Comparison of ENCODE assay signal across 17 cellular contexts in genomic region chr5:126969548-126969947, GRCh38.
DNase-seq lines count a peak whose midpoint lies in the region; ATAC-seq and TF ChIP-seq lines count a peak whose summit lies in the region.
"Had no signal": no experiment of that assay in that cellular context is flagged by ENCODE, and none has a peak within 500 bp of the region (broad histone marks: within the 10 kb centered on the region; RNA-seq: fewer than 3 reads in every experiment).

No MANE protein-coding gene starts in this region.

- no peak for TF ChIP-seq POLR2A in NB4 (IDR thresholded peaks at IDR 0.05; ENCODE audit: extremely low read depth, insufficient read length)

- DNase-seq in GF-D8 (lab: John Stamatoyannopoulos, UW), result peak; percentile 61
- peak; percentile 36 for DNase-seq in NB4 (ENCODE audit: low read depth)
- no peak for DNase-seq in left lobe of liver (ENCODE audit: low spot score)
- no peak for DNase-seq in ACHN
- no peak for DNase-seq in AG20443 (ENCODE audit: low spot score)
- DNase-seq: activated CD4-positive, alpha-beta T cell treated with anti-CD3 and anti-CD28 coated beads for 4 hours; activated T-cell treated with anti-CD3 and anti-CD28 coated beads, Interleukin-2, amount 50 U/mL, for 1 hour; DND-41; hypothalamus; NCI-H345; nephron progenitor cell; retina; stimulated activated CD4-positive, alpha-beta T cell treated with anti-CD3 and anti-CD28 coated beads, Interleukin-1b, Interleukin-23, amount 100 ng/mL, for 48 hours; transverse colon had no signal

- in situ Hi-C loops in ACHN (cut with HindIII; ENCODE audit: low pct_ligation_motif_present, low pct_unique_long_range_greater_than_20kb, low sequenced_read_pairs), result no loop called here

- peak; percentile 31 for ATAC-seq in GM21367 (IDR thresholded peaks at IDR 0.05; ENCODE audit: unreplicated experiment)
- peak; percentile 42 for ATAC-seq in HG03025 (IDR thresholded peaks at IDR 0.05; ENCODE audit: low FRiP score, unreplicated experiment)
- ATAC-seq in left lobe of liver, result no peak
- ATAC-seq in HG02571 (IDR thresholded peaks at IDR 0.05; ENCODE audit: unreplicated experiment), result no peak

- no peak for TF ChIP-seq CTCF in NB4 (IDR thresholded peaks at IDR 0.05; ENCODE audit: low read depth, low read length)

- no peak overlapping the region for H3K4me3 ChIP-seq in NB4 (ENCODE audit: low read depth, low read length)
- H3K4me3 ChIP-seq: transverse colon had no signal

Comparison
In these comparisons a context has a peak if more than half of its experiments do, and no peak if none do; other contexts are left out.
1. DNase-seq: peak in GF-D8 (single experiment) and NB4 (single experiment); none in left lobe of liver (single experiment), ACHN (single experiment) and AG20443 (single experiment).
2. ATAC-seq: peak in GM21367 (single experiment) and HG03025 (single experiment); none in left lobe of liver (single experiment) and HG02571 (single experiment).